ENCODE assay signal across 27 cellular contexts in genomic region chr9:68870049-68870448, GRCh38.
"Had no signal": no experiment of that assay in that cellular context is flagged by ENCODE, and none has a peak within 500 bp of the region (broad histone marks: within the 10 kb centered on the region; RNA-seq: fewer than 3 reads in every experiment).

No MANE protein-coding gene starts in this region.

- H3K27me3 ChIP-seq: colonic mucosa, esophagus muscularis mucosa, gastroesophageal sphincter, neural progenitor cell, stomach, testis, tibial artery had no signal

- ATAC-seq: foreskin keratinocyte; gastroesophageal sphincter; naive thymus-derived CD4-positive, alpha-beta T cell; right cardiac atrium had no signal

- H3K4me1 Mint-ChIP-seq: naive thymus-derived CD4-positive, alpha-beta T cell; nephron had no signal

- H3K9ac ChIP-seq: neural progenitor cell had no signal

- H3K9me3 Mint-ChIP-seq: naive thymus-derived CD4-positive, alpha-beta T cell; nephron; neural progenitor cell; type B pancreatic cell had no signal

- H3K27ac ChIP-seq: colonic mucosa, esophagus muscularis mucosa, foreskin keratinocyte, gastroesophageal sphincter, neural progenitor cell, prostate gland, stomach, testis, tibial artery had no signal

- H3K36me3 ChIP-seq: colonic mucosa, esophagus muscularis mucosa, gastroesophageal sphincter, neural progenitor cell, prostate gland, tibial artery had no signal

- DNase-seq: colonic mucosa; dermis blood vessel endothelial cell; effector memory CD4-positive, alpha-beta T cell; foreskin keratinocyte; hypothalamus; mesenchymal stem cell; midbrain; naive thymus-derived CD4-positive, alpha-beta T cell; right cardiac atrium; stimulated activated CD4-positive, alpha-beta T cell treated with anti-CD3 and anti-CD28 coated beads, Interleukin-12 subunit alpha, Interleukin-12 subunit beta, amount 100 ng/mL, for 4 hours; stimulated activated CD4-positive, alpha-beta T cell treated with anti-CD3 and anti-CD28 coated beads, Interleukin-1b, Interleukin-23, amount 100 ng/mL, for 48 hours; stimulated activated CD4-positive, alpha-beta T cell treated with anti-CD3 and anti-CD28 coated beads, Interleukin-4, amount 100 ng/mL, for 1 hour; stimulated activated CD8-positive, alpha-beta memory T cell treated with anti-CD3 and anti-CD28 coated beads, Interleukin-4, amount 100 ng/mL, for 48 hours; stimulated activated naive CD4-positive, alpha-beta T cell treated with Interleukin-2 at 50 U/mL for 16 hours; stomach; testis; tibial artery had no signal

- H3K4me2 ChIP-seq: neural progenitor cell, smooth muscle cell had no signal

- H3K27me3 Mint-ChIP-seq: naive thymus-derived CD4-positive, alpha-beta T cell; type B pancreatic cell had no signal

- H3K4me3 Mint-ChIP-seq: naive thymus-derived CD4-positive, alpha-beta T cell; nephron; neural progenitor cell; type B pancreatic cell had no signal

- H3K36me3 Mint-ChIP-seq: naive thymus-derived CD4-positive, alpha-beta T cell; neural progenitor cell; type B pancreatic cell had no signal

- H3K27ac Mint-ChIP-seq: naive thymus-derived CD4-positive, alpha-beta T cell; nephron; neural progenitor cell; type B pancreatic cell had no signal

- H2AFZ ChIP-seq: neural progenitor cell had no signal

- H3K4me1 ChIP-seq: colonic mucosa, foreskin keratinocyte, prostate gland had no signal

- H3K9me3 ChIP-seq: colonic mucosa, esophagus muscularis mucosa, gastroesophageal sphincter, prostate gland, stomach, testis, tibial artery had no signal

- H3K4me3 ChIP-seq: colonic mucosa, esophagus muscularis mucosa, gastroesophageal sphincter, lung, neural progenitor cell, prostate gland, smooth muscle cell, stomach, testis, tibial artery had no signal

- FAIRE-seq: endothelial cell of umbilical vein, keratinocyte had no signal
